29 cellular contexts compared by ENCODE assay signal in genomic region chr15:66591322-66591862, GRCh38. TPM values are rescaled to one million over a fixed set of nuclear protein-coding genes. Genes with fewer than 3 reads are reported as not detected.
"Had no signal": no experiment of that assay in that cellular context is flagged by ENCODE, and none has a peak within 500 bp of the region (broad histone marks: within the 10 kb centered on the region; RNA-seq: fewer than 3 reads in every experiment).

No MANE protein-coding gene starts in this region.

- H3K4me1 ChIP-seq: foreskin keratinocyte had no signal

- ATAC-seq: activated CD8-positive, alpha-beta T cell treated with anti-CD3 and anti-CD28 coated beads for 36 hours; activated naive CD4-positive, alpha-beta T cell treated with anti-CD3 and anti-CD28 coated beads, Interleukin-2, amount 50 U/mL, for 72 hours; foreskin keratinocyte; heart right ventricle; left lung; mucosa of descending colon; sciatic nerve had no signal

- H3K4me3 ChIP-seq: esophagus muscularis mucosa, heart right ventricle, left lung, lung, mucosa of descending colon, ovary, skin epidermis, thoracic aorta had no signal

- H3K36me3 ChIP-seq: esophagus muscularis mucosa, heart right ventricle, left lung, neutrophil, ovary, thoracic aorta had no signal

- H3K27me3 ChIP-seq: left lung, neutrophil, ovary had no signal

- H3K27ac ChIP-seq: esophagus muscularis mucosa, foreskin keratinocyte, heart right ventricle, left lung, neutrophil, ovary, skin epidermis, thoracic aorta had no signal

- FAIRE-seq: bronchial epithelial cell, colon, urothelium cell line had no signal

- DNase-seq: activated B cell treated with CpG ODN at 0.5 μM for 24 hours; activated CD4-positive, alpha-beta T cell treated with anti-CD3 and anti-CD28 coated beads, Interleukin-2, amount 50 U/mL, for 1 hour; activated CD8-positive, alpha-beta T cell treated with anti-CD3 and anti-CD28 coated beads for 36 hours; activated naive CD4-positive, alpha-beta T cell; activated T-cell treated with anti-CD3 and anti-CD28 coated beads, Interleukin-2, amount 50 U/mL, for 48 hours; anterior cingulate cortex; dermis blood vessel endothelial cell; effector CD4-positive, alpha-beta T cell; foreskin keratinocyte; heart right ventricle; left lung; mucosa of descending colon; ovary; stimulated activated CD4-positive, alpha-beta T cell treated with anti-CD3 and anti-CD28 coated beads, Interleukin-12 subunit alpha, Interleukin-12 subunit beta, amount 100 ng/mL, for 4 hours; stimulated activated CD4-positive, alpha-beta T cell treated with anti-CD3 and anti-CD28 coated beads, Interleukin-4, amount 100 ng/mL, for 1 hour; trophoblast cell had no signal

- H3K9me3 ChIP-seq: esophagus muscularis mucosa, heart right ventricle, left lung, mucosa of descending colon, neutrophil, ovary, thoracic aorta had no signal

RNA-seq across cellular contexts. Expression of gene LCTL, which starts 25.6 kb away (rescaled TPM):
- total RNA-seq: activated B cell treated with CpG ODN at 0.5 μM for 24 hours; activated CD8-positive, alpha-beta T cell treated with anti-CD3 and anti-CD28 coated beads for 36 hours; activated naive CD4-positive, alpha-beta T cell treated with anti-CD3 and anti-CD28 coated beads, Interleukin-2, amount 50 U/mL, for 72 hours; activated T-helper 2 cell treated with anti-CD3 and anti-CD28 coated beads, Interferon-gamma antibody, Interleukin-2, Interleukin-4, amounts not matched to agents 10 μg/mL and 5 μg/mL and 100 μg/mL, durations not matched to agents 14 hours and 24 hours and 36 hours; dermis blood vessel endothelial cell; esophagus muscularis mucosa; lung; mesenteric fat pad; mucosa of descending colon; ovary; subcutaneous adipose tissue; thoracic aorta had no signal
- polyA plus RNA-seq: heart right ventricle, lung had no signal
